In genomic region chr5:10592598-10592997, GRCh38 we compare ENCODE assay signal across 12 cellular contexts. TPM values are rescaled to one million over a fixed set of nuclear protein-coding genes. Genes with fewer than 3 reads are reported as not detected.
DNase-seq lines count a peak whose midpoint lies in the region; ATAC-seq and TF ChIP-seq lines count a peak whose summit lies in the region.
"Had no signal": no experiment of that assay in that cellular context is flagged by ENCODE, and none has a peak within 500 bp of the region (broad histone marks: within the 10 kb centered on the region; RNA-seq: fewer than 3 reads in every experiment).

No MANE protein-coding gene starts in this region.

- ATAC-seq in HG02588 (IDR thresholded peaks at IDR 0.05; ENCODE audit: unreplicated experiment): peak; percentile 58
- peak; percentile 39 for ATAC-seq in HG03469 (IDR thresholded peaks at IDR 0.05; ENCODE audit: unreplicated experiment)
- ATAC-seq: lower lobe of right lung, psoas muscle had no signal

- peak; percentile 47 for DNase-seq in activated CD8-positive, alpha-beta memory T cell treated with anti-CD3 and anti-CD28 coated beads for 24 hours
- DNase-seq in activated CD8-positive, alpha-beta memory T cell treated with anti-CD3 and anti-CD28 coated beads, Interleukin-2, amount 50 U/mL, for 4 hours: no peak
- DNase-seq in ureter (ENCODE audit: low spot score) (peak; percentile 2), midbrain (lab: John Stamatoyannopoulos, UW) (no peak), erythroblast (lab: John Stamatoyannopoulos, UW) (no peak)
- no peak for DNase-seq in effector CD4-positive, alpha-beta T cell
- DNase-seq: activated CD4-positive, alpha-beta T cell treated with anti-CD3 and anti-CD28 coated beads for 4 hours; lower lobe of right lung; psoas muscle; stimulated activated CD4-positive, alpha-beta T cell treated with anti-CD3 and anti-CD28 coated beads, Interleukin-4, amount 100 ng/mL, for 4 hours had no signal

- no peak for TF ChIP-seq POLR2A in erythroblast (IDR thresholded peaks at IDR 0.05; ENCODE audit: low read length)

RNA-seq across cellular contexts. Expression of gene ANKRD33B, which starts 28.7 kb away (rescaled TPM):
- 3.3 TPM for total RNA-seq in ureter

Comparison
In these comparisons a context has a peak if more than half of its experiments do, and no peak if none do; other contexts are left out.
1. DNase-seq: peak in activated CD8-positive, alpha-beta memory T cell treated with anti-CD3 and anti-CD28 coated beads for 24 hours (single experiment) and ureter (single experiment); none in activated CD8-positive, alpha-beta memory T cell treated with anti-CD3 and anti-CD28 coated beads, Interleukin-2, amount 50 U/mL, for 4 hours (single experiment), effector CD4-positive, alpha-beta T cell (single experiment), midbrain (single experiment) and erythroblast (0 of 2).